ENCODE assay signal across 1 cellular context in the genomic region with DNA sequence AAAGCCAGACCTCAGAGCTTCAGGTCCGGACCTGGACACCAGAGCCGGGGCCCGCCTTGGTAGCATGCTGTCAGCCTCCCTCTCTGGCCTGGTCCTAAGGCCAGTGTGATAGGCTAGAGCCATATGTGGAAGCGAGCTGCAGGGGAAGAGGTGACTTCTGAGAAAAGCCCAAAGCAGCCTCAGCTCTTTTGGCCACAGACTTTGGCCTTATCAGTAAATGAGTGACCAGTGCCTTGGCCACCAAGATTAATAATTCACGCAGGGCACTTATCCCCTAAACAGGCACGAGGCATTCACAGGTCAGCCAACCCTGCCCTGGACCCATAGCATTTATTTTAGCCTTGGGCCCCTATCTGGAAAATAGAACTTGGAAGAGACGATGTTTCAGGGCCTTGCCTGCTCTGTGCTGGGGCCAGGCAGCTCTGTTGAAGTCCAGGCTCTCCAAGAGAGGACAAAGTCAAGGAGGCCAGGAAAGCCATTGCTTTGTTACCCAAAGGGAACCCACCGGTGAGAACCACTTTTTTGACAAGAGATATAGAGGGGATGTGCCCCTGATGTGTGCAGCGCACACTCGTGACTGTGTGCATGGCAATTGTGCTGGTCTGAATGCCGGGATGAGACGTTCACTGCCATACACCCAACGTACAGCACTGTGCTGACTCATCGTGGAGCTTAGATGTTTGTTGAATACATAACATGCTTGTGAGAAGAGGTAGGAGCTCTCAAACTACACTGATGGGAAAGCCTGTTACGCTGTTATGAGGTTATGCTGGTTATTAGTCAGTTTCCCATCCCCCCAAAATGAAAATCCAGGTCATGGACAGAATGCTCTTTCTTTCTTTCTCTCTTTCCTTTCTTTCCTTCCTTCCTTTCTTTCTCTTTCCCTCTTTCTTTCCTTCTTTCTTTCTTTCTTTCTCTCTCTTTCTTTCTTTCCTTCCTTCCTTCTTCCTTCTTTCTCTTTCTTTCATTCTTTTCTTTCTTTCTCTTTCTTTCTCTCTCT.
TF ChIP-seq lines count a peak whose summit lies in the region.

No MANE protein-coding gene starts in this region.

TF ChIP-seq in K562, 482 proteins besides CTCF, POLR2A, EP300 and RAD21 (continued from another document and continues in another):
- TF ChIP-seq PYGO2 (tag; IDR thresholded peaks at IDR 0.05) (peak; percentile 56; the same call in 1 of the 2 replicates), ATF4 (CRISPR knock-in tag; IDR thresholded peaks at IDR 0.05) (0 out of 2 replicates have a peak, but pooled peaks have one; percentile 26), SUPT5H (IDR thresholded peaks at IDR 0.05) (0 out of 2 replicates have a peak, but pooled peaks have one; percentile 35), NCOA1 (IDR thresholded peaks at IDR 0.05; ENCODE audit: low read depth) (no peak), ZNF274 (IDR thresholded peaks at IDR 0.05; ENCODE audit: borderline replicate concordance, low read depth, low read length) (no peak), FOXA1 (IDR thresholded peaks at IDR 0.05; ENCODE audit: borderline replicate concordance) (no peak), CBX3 (IDR thresholded peaks at IDR 0.05; ENCODE audit: borderline replicate concordance in 1 of 2, low read length in 2 of 2) (0 out of 3 replicates have a peak, but pooled peaks of 1 of the 2 experiments have one; percentile 46), SMC3 (conservative IDR thresholded peaks at IDR 0.05; ENCODE audit: insufficient read depth, low read depth, low read length) (no peak), TAF1 (IDR thresholded peaks at IDR 0.05; ENCODE audit: control insufficient read depth, extremely low read depth, insufficient read depth, low read length, severe bottlenecking) (peak; percentile 67), ZBTB1 (CRISPR knock-in tag; IDR thresholded peaks at IDR 0.05; ENCODE audit: borderline replicate concordance, low read depth) (no peak), FIP1L1 (IDR thresholded peaks at IDR 0.05; ENCODE audit: low read depth, low read length, poor library complexity, severe bottlenecking) (no peak), MEIS2 (IDR thresholded peaks at IDR 0.05; ENCODE audit: partially characterized antibody) (no peak), NCOA2 (IDR thresholded peaks at IDR 0.05; ENCODE audit: partially characterized antibody in 2 of 2) (peak in 1 of 2 experiments; percentile 68), SAFB (IDR thresholded peaks at IDR 0.05; ENCODE audit: borderline replicate concordance, low read depth, low read length) (no peak), L3MBTL2 (IDR thresholded peaks at IDR 0.05) (peak; percentile 96), CAMTA2 (CRISPR knock-in tag; conservative IDR thresholded peaks at IDR 0.05) (no peak), NBN (IDR thresholded peaks at IDR 0.05; ENCODE audit: low read depth) (peak; percentile 59; the same call in 1 of the 2 replicates), TAL1 (IDR thresholded peaks at IDR 0.05) (no peak), ASH1L (IDR thresholded peaks at IDR 0.05; ENCODE audit: borderline replicate concordance, low read depth, partially characterized antibody) (peak; percentile 54), RAD51 (IDR thresholded peaks at IDR 0.05; ENCODE audit: borderline replicate concordance, low read depth) (no peak), ELF1 (tag; IDR thresholded peaks at IDR 0.05) (0 out of 2 replicates have a peak, but pooled peaks have one; percentile 11), NFE2L1 (tag; IDR thresholded peaks at IDR 0.05; ENCODE audit: borderline replicate concordance, low read depth) (peak; percentile 80), CCAR2 (IDR thresholded peaks at IDR 0.05; ENCODE audit: low read depth, low read length) (no peak), XRCC5 (IDR thresholded peaks at IDR 0.05; ENCODE audit: low read depth, low read length) (no peak), ARID1B (IDR thresholded peaks at IDR 0.05) (peak; percentile 69), DMBX1 (CRISPR knock-in tag; IDR thresholded peaks at IDR 0.05; ENCODE audit: borderline replicate concordance) (peak; percentile 76), ARID2 (IDR thresholded peaks at IDR 0.05) (peak; percentile 74; the same call in 1 of the 2 replicates), PHF8 (IDR thresholded peaks at IDR 0.05; ENCODE audit: borderline replicate concordance, low read length) (peak; percentile 54; the same call in 1 of the 2 replicates), C11orf30 (IDR thresholded peaks at IDR 0.05; ENCODE audit: low read depth) (peak; percentile 98), KDM1A (IDR thresholded peaks at IDR 0.05) (peak in 1 of 2 experiments; percentile 48; a peak in 1 of 4 replicates), MAFF (IDR thresholded peaks at IDR 0.05; ENCODE audit: low read length) (peak; percentile 93), RCOR1 (IDR thresholded peaks at IDR 0.05; ENCODE audit: borderline replicate concordance in 1 of 2, low read depth in 2 of 2, low read length in 2 of 2) (peak in 1 of 2 experiments; percentile 44; a peak in 1 of 4 replicates), SMARCA4 (IDR thresholded peaks at IDR 0.05) (peak; percentile 89), MTA2 (IDR thresholded peaks at IDR 0.05; ENCODE audit: low read depth) (peak; percentile 64), SMARCE1 (IDR thresholded peaks at IDR 0.05) (peak; percentile 80), CEBPB (tag; IDR thresholded peaks at IDR 0.05) (no peak), ZNF589 (CRISPR knock-in tag; IDR thresholded peaks at IDR 0.05; ENCODE audit: low read depth) (peak; percentile 47; the same call in 1 of the 2 replicates), ZNF695 (CRISPR knock-in tag; IDR thresholded peaks at IDR 0.05) (no peak)
- TF ChIP-seq, protein P1, sequence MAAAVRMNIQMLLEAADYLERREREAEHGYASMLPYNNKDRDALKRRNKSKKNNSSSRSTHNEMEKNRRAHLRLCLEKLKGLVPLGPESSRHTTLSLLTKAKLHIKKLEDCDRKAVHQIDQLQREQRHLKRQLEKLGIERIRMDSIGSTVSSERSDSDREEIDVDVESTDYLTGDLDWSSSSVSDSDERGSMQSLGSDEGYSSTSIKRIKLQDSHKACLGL (CRISPR knock-in tag; IDR thresholded peaks at IDR 0.05; ENCODE audit: borderline replicate concordance, poor library complexity, severe bottlenecking) = no peak
- TF ChIP-seq, protein P2, sequence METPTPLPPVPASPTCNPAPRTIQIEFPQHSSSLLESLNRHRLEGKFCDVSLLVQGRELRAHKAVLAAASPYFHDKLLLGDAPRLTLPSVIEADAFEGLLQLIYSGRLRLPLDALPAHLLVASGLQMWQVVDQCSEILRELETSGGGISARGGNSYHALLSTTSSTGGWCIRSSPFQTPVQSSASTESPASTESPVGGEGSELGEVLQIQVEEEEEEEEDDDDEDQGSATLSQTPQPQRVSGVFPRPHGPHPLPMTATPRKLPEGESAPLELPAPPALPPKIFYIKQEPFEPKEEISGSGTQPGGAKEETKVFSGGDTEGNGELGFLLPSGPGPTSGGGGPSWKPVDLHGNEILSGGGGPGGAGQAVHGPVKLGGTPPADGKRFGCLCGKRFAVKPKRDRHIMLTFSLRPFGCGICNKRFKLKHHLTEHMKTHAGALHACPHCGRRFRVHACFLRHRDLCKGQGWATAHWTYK (CRISPR knock-in tag; IDR thresholded peaks at IDR 0.05) = peak; percentile 86
- TF ChIP-seq, protein P3, sequence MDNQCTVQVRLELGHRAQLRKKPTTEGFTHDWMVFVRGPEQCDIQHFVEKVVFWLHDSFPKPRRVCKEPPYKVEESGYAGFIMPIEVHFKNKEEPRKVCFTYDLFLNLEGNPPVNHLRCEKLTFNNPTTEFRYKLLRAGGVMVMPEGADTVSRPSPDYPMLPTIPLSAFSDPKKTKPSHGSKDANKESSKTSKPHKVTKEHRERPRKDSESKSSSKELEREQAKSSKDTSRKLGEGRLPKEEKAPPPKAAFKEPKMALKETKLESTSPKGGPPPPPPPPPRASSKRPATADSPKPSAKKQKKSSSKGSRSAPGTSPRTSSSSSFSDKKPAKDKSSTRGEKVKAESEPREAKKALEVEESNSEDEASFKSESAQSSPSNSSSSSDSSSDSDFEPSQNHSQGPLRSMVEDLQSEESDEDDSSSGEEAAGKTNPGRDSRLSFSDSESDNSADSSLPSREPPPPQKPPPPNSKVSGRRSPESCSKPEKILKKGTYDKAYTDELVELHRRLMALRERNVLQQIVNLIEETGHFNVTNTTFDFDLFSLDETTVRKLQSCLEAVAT (IDR thresholded peaks at IDR 0.05) = peak; percentile 82 to 86; a peak in 3 of 4 replicates
- TF ChIP-seq, protein P4, sequence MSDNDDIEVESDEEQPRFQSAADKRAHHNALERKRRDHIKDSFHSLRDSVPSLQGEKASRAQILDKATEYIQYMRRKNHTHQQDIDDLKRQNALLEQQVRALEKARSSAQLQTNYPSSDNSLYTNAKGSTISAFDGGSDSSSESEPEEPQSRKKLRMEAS (CRISPR knock-in tag; IDR thresholded peaks at IDR 0.05) = peak; percentile 62
- TF ChIP-seq, protein P5, sequence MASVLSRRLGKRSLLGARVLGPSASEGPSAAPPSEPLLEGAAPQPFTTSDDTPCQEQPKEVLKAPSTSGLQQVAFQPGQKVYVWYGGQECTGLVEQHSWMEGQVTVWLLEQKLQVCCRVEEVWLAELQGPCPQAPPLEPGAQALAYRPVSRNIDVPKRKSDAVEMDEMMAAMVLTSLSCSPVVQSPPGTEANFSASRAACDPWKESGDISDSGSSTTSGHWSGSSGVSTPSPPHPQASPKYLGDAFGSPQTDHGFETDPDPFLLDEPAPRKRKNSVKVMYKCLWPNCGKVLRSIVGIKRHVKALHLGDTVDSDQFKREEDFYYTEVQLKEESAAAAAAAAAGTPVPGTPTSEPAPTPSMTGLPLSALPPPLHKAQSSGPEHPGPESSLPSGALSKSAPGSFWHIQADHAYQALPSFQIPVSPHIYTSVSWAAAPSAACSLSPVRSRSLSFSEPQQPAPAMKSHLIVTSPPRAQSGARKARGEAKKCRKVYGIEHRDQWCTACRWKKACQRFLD (CRISPR knock-in tag; IDR thresholded peaks at IDR 0.05) = peak; percentile 95
- TF ChIP-seq, protein P6, sequence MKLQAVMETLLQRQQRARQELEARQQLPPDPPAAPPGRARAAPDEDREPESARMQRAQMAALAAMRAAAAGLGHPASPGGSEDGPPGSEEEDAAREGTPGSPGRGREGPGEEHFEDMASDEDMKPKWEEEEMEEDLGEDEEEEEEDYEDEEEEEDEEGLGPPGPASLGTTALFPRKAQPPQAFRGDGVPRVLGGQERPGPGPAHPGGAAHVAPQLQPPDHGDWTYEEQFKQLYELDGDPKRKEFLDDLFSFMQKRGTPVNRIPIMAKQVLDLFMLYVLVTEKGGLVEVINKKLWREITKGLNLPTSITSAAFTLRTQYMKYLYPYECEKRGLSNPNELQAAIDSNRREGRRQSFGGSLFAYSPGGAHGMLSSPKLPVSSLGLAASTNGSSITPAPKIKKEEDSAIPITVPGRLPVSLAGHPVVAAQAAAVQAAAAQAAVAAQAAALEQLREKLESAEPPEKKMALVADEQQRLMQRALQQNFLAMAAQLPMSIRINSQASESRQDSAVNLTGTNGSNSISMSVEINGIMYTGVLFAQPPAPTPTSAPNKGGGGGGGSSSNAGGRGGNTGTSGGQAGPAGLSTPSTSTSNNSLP (IDR thresholded peaks at IDR 0.05; ENCODE audit: borderline replicate concordance, low read depth, low read length) = no peak
- TF ChIP-seq, protein P7, sequence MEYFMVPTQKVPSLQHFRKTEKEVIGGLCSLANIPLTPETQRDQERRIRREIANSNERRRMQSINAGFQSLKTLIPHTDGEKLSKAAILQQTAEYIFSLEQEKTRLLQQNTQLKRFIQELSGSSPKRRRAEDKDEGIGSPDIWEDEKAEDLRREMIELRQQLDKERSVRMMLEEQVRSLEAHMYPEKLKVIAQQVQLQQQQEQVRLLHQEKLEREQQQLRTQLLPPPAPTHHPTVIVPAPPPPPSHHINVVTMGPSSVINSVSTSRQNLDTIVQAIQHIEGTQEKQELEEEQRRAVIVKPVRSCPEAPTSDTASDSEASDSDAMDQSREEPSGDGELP (CRISPR knock-in tag; IDR thresholded peaks at IDR 0.05; ENCODE audit: borderline replicate concordance) = peak; percentile 29; the same call in 1 of the 2 replicates
